ENCODE assay signal across 8 cellular contexts in the genomic region with DNA sequence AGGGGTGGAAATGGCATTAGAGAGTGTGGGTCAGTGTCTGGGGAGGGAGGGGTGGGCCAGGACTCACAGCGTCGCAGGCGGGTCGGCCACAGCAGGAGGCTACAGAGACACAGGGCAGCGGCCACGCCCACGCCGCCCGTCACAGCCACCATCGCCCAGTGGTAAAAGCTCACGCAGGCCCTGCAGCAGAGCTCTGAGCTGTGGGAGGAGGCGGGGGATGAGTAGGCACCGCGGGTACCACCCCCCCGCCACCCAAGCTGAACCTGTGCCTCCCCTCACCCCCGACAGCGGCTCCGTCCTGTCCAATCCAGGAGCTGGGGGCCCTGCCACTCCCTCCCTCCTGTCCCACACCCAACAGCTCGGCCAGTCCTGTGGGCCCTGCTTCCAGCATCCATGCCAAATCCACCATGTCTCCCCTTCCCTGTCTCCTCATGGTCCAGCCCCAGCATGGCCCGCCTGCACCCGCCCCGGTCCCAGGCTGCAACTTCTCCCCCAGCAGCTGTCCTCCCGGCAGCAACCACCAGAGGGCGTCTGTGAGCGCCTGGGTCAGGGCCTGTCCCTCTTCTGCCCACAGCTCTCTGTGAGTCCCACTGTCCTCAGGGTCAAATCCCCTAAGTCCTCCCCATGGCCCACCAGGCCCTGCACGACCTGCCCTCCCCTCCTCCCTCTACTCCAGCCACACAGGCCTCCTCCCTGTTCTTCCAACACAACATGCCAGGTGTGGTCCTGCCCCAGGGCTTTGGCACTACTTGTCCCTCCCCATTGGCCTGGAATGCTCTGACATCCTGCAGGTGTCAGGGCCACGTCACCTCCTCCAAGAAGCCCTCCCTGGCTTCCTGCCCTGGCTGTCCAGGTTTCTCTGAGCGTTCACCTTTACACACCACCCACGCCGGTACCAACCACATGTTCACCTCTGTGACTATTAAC. TPM values are rescaled to one million over a fixed set of nuclear protein-coding genes. Genes with fewer than 3 reads are reported as not detected.
A peak's percentile ranks its signal among the peaks of the same experiment; 100 is the strongest.
DNase-seq lines count a peak whose midpoint lies in the region; ATAC-seq and TF ChIP-seq lines count a peak whose summit lies in the region.

No MANE protein-coding gene starts in this region.

- no peak for ATAC-seq in HG02763 (IDR thresholded peaks at IDR 0.05; ENCODE audit: unreplicated experiment)

- peaks cover 1% of the 10 kb centered on the region; the same call in 1 of the 2 replicates for H3K36me3 ChIP-seq in H7 (replicated peaks; ENCODE audit: control insufficient read depth, insufficient read depth, low read length)
- H3K36me3 ChIP-seq in parathyroid adenoma (ENCODE audit: control insufficient read depth, insufficient read depth, low read length): no peaks in the 10 kb centered on the region
- H3K36me3 ChIP-seq in transverse colon: no peaks in the 10 kb centered on the region

- H3K9me3 ChIP-seq in parathyroid adenoma (ENCODE audit: control insufficient read depth, low read length) (no peaks in the 10 kb centered on the region), transverse colon (no peaks in the 10 kb centered on the region)

- intact Hi-C loops in activated naive CD4-positive, alpha-beta T cell treated with anti-CD3 and anti-CD28 coated beads for 36 hours (cut with micrococcal nuclease): loop anchor here (1.0 kb wide), 1 partner anchor 161 kb away; no protein-coding TSS in a partner anchor
- intact Hi-C loops in transverse colon (cut with DNase I; ENCODE audit: low total_unique reads): loop anchor here (5.0 to 10.0 kb wide), 2 partner anchors 72 to 160 kb away; partner anchors contain the start of genes PIP5K1C and TJP3

- no peak for TF ChIP-seq POLR2A in transverse colon (IDR thresholded peaks at IDR 0.05)

- CTCF ChIA-PET in activated naive CD4-positive, alpha-beta T cell treated with anti-CD3 and anti-CD28 coated beads for 36 hours (lab: Charles Lee): interaction anchor here (0.5 to 3.0 kb wide), 11 partner anchors 11 to 109 kb away, joined by 3 to 32 read pairs (median 4); partner anchors contain the start of genes GIPC3 and MFSD12

- H3K79me2 ChIP-seq in parathyroid adenoma: no peaks in the 10 kb centered on the region

- no peaks in the 10 kb centered on the region for H3K27me3 Mint-ChIP-seq in activated naive CD4-positive, alpha-beta T cell treated with anti-CD3 and anti-CD28 coated beads for 36 hours (ENCODE audit: low read depth)

- 55 to 80% methylated on average over 4 to 30 of the region's 30 CpGs for WGBS in transverse colon (ENCODE audit: low coverage in 1 of 2), 2 donors

- H3K4me1 ChIP-seq in parathyroid adenoma (no peaks in the 10 kb centered on the region), transverse colon (no peaks in the 10 kb centered on the region)

- no peak overlapping the region for H3K4me2 ChIP-seq in parathyroid adenoma (ENCODE audit: low read length)

- no peaks in the 10 kb centered on the region for H3K9me3 Mint-ChIP-seq in activated naive CD4-positive, alpha-beta T cell treated with anti-CD3 and anti-CD28 coated beads for 36 hours

- H3K4me3 Mint-ChIP-seq in activated naive CD4-positive, alpha-beta T cell treated with anti-CD3 and anti-CD28 coated beads for 36 hours: no peak overlapping the region

- no peak for TF ChIP-seq EP300 in transverse colon (IDR thresholded peaks at IDR 0.05; ENCODE audit: low read depth)

- H3K4me1 Mint-ChIP-seq in activated naive CD4-positive, alpha-beta T cell treated with anti-CD3 and anti-CD28 coated beads for 36 hours (ENCODE audit: low read depth): peaks cover 10% of the 10 kb centered on the region

- H3K4me3 ChIP-seq in H7 (ENCODE audit: insufficient read depth, low read depth, low read length): no peak overlapping the region
- no peak overlapping the region for H3K4me3 ChIP-seq in parathyroid adenoma (ENCODE audit: low read depth, low read length)
- H3K4me3 ChIP-seq in transverse colon: no peak overlapping the region

- H3K27me3 ChIP-seq in H7 (ENCODE audit: control insufficient read depth, insufficient read depth, low read length): no peaks in the 10 kb centered on the region
- H3K27me3 ChIP-seq in parathyroid adenoma (ENCODE audit: control insufficient read depth, insufficient read depth, low read length): no peaks in the 10 kb centered on the region
- H3K27me3 ChIP-seq in transverse colon: no peaks in the 10 kb centered on the region

- H2AFZ ChIP-seq in parathyroid adenoma: no peak overlapping the region

- peaks cover 6% of the 10 kb centered on the region for H3K36me3 Mint-ChIP-seq in activated naive CD4-positive, alpha-beta T cell treated with anti-CD3 and anti-CD28 coated beads for 36 hours (ENCODE audit: low read depth)

- in situ Hi-C loops in transverse colon (cut with MboI; ENCODE audit: low pct_ligation_motif_present in 1 of 4, low pct_unique_long_range_greater_than_20kb in 1 of 4, low sequenced_read_pairs in 3 of 4): no loop called here

- DNase-seq in AG08396 (ENCODE audit: low spot score) (peak; percentile 92), H7 (peak; percentile 99), SK-N-DZ (ENCODE audit: low spot score) (peak; percentile 48), globus pallidus (ENCODE audit: low spot score) (peak; percentile 90), transverse colon (peak; percentile 80)
- peak; percentile 88 for DNase-seq in activated naive CD4-positive, alpha-beta T cell treated with anti-CD3 and anti-CD28 coated beads for 36 hours

- H3K27ac Mint-ChIP-seq in activated naive CD4-positive, alpha-beta T cell treated with anti-CD3 and anti-CD28 coated beads for 36 hours: peak overlapping the region; percentile 62

- H3K9ac ChIP-seq in parathyroid adenoma: no peak overlapping the region

- TF ChIP-seq CTCF in parathyroid adenoma (IDR thresholded peaks at IDR 0.05) (peak; percentile 88), transverse colon (IDR thresholded peaks at IDR 0.05) (peak; percentile 94 to 97 (median 94))

- H3K27ac ChIP-seq in parathyroid adenoma (no peak overlapping the region), transverse colon (no peak overlapping the region)

RNA-seq across cellular contexts. Expression of gene TEKTIP1, which starts 6.0 kb away (rescaled TPM):
- 1.6 TPM in 1 of 2 replicates, not detected in the other for total RNA-seq in H7 (2014; rRNA removed; shearing (Covaris generic))
- not detected in 2 replicates for polyA plus RNA-seq in SK-N-DZ (2014; cell fraction: cytosol; rRNA removed)
- polyA plus RNA-seq in SK-N-DZ (2014; cell fraction: nucleus; rRNA removed): 0.64 and 2.7 TPM in 2 replicates
- 1 to 10 TPM; 2.1 to 2.5 TPM for total RNA-seq in activated naive CD4-positive, alpha-beta T cell treated with anti-CD3 and anti-CD28 coated beads for 36 hours
- 1 to 10 TPM in 2 of 4 donors, not detected in 2; 2.5 to 5.2 TPM for total RNA-seq in transverse colon

RNA-seq across cellular contexts. Expression of gene MFSD12, which starts 12.4 kb away (rescaled TPM):
- 34.6 and 42.3 TPM in 2 replicates for total RNA-seq in H7 (2014; rRNA removed; shearing (Covaris generic))
- polyA plus RNA-seq in SK-N-DZ (2014; cell fraction: cytosol; rRNA removed): 24.5 and 27.7 TPM in 2 replicates
- polyA plus RNA-seq in SK-N-DZ (2014; cell fraction: nucleus; rRNA removed): 58.4 and 59.9 TPM in 2 replicates
- 10 to 100 TPM; 31.3 to 34.0 TPM for total RNA-seq in activated naive CD4-positive, alpha-beta T cell treated with anti-CD3 and anti-CD28 coated beads for 36 hours
- total RNA-seq in transverse colon: 100 to 1,000 TPM in 1 of 4 donors, 10 to 100 TPM in 3; 35.2 to 214 (median 49.2) TPM

RNA-seq across cellular contexts. Expression of gene HMG20B, which starts 27.7 kb away (rescaled TPM):
- total RNA-seq in H7 (2014; rRNA removed; shearing (Covaris generic)): 109 and 124 TPM in 2 replicates
- polyA plus RNA-seq in SK-N-DZ (2014; cell fraction: cytosol; rRNA removed): 45.9 and 49.0 TPM in 2 replicates
- polyA plus RNA-seq in SK-N-DZ (2014; cell fraction: nucleus; rRNA removed): 102 and 113 TPM in 2 replicates
- 10 to 100 TPM; 63.3 to 65.9 TPM for total RNA-seq in activated naive CD4-positive, alpha-beta T cell treated with anti-CD3 and anti-CD28 coated beads for 36 hours
- 100 to 1,000 TPM in 3 of 4 donors, 10 to 100 TPM in 1; 88.9 to 555 (median 130) TPM for total RNA-seq in transverse colon

RNA-seq across cellular contexts. Expression of gene FZR1, which starts 38.9 kb away (rescaled TPM):
- 71.6 and 76.6 TPM in 2 replicates for total RNA-seq in H7 (2014; rRNA removed; shearing (Covaris generic))
- polyA plus RNA-seq in SK-N-DZ (2014; cell fraction: cytosol; rRNA removed): 25.4 and 30.6 TPM in 2 replicates
- 48.4 and 51.8 TPM in 2 replicates for polyA plus RNA-seq in SK-N-DZ (2014; cell fraction: nucleus; rRNA removed)
- total RNA-seq in activated naive CD4-positive, alpha-beta T cell treated with anti-CD3 and anti-CD28 coated beads for 36 hours: 10 to 100 TPM; 40.3 to 46.3 TPM
- total RNA-seq in transverse colon: 100 to 1,000 TPM in 1 of 4 donors, 10 to 100 TPM in 3; 29.1 to 107 (median 35.3) TPM

RNA-seq across cellular contexts. Expression of gene GIPC3, which starts 40.3 kb away (rescaled TPM):
- 0.11 and 0.21 TPM in 2 replicates for total RNA-seq in H7 (2014; rRNA removed; shearing (Covaris generic))
- 0.03 and 0.08 TPM in 2 replicates for polyA plus RNA-seq in SK-N-DZ (2014; cell fraction: cytosol; rRNA removed)
- polyA plus RNA-seq in SK-N-DZ (2014; cell fraction: nucleus; rRNA removed): not detected in 2 replicates
- total RNA-seq in activated naive CD4-positive, alpha-beta T cell treated with anti-CD3 and anti-CD28 coated beads for 36 hours: under 1 TPM; 0.20 to 0.29 TPM
- under 1 TPM in 3 of 4 donors, not detected in 1; 0.14 to 0.95 (median 0.60) TPM for total RNA-seq in transverse colon

Comparison
In these comparisons a context has a peak if more than half of its experiments do, and no peak if none do; other contexts are left out.
1. DNase-seq: peak in every context shown above with its lines; median percentile 99 in H7; 92 in AG08396; 90 in globus pallidus; 88 in activated naive CD4-positive, alpha-beta T cell treated with anti-CD3 and anti-CD28 coated beads for 36 hours; 80 in transverse colon; 48 in SK-N-DZ.